ENCODE assay signal across 9 cellular contexts in genomic region chr19:40217921-40218890, GRCh38. TPM values are rescaled to one million over a fixed set of nuclear protein-coding genes. Genes with fewer than 3 reads are reported as not detected.
A peak's percentile ranks its signal among the peaks of the same experiment; 100 is the strongest.
DNase-seq lines count a peak whose midpoint lies in the region; ATAC-seq and TF ChIP-seq lines count a peak whose summit lies in the region.
"Had no signal": no experiment of that assay in that cellular context is flagged by ENCODE, and none has a peak within 500 bp of the region (broad histone marks: within the 10 kb centered on the region; RNA-seq: fewer than 3 reads in every experiment).

TTC9B (minus strand) TSS chr19:40218384; CDS start chr19:40218381, 3 bp downstream.

- no peak within 1 kb of the TSS for H3K4me3 Mint-ChIP-seq in activated CD4-positive, alpha-beta memory T cell treated with anti-CD3 and anti-CD28 coated beads for 36 hours

- ATAC-seq in GM19328 (IDR thresholded peaks at IDR 0.05; ENCODE audit: unreplicated experiment): no peak
- no peak for ATAC-seq in GM19351 (IDR thresholded peaks at IDR 0.05; ENCODE audit: unreplicated experiment)
- no peak for ATAC-seq in HG03457 (IDR thresholded peaks at IDR 0.05; ENCODE audit: unreplicated experiment)

- H3K27ac Mint-ChIP-seq in activated CD4-positive, alpha-beta memory T cell treated with anti-CD3 and anti-CD28 coated beads for 36 hours: no peak within 1 kb of the TSS

- DNase-seq in NCI-H146 (lab: John Stamatoyannopoulos, UW) (peak; percentile 43), NCI-H146 treated with DMSO at 0.1 percent for 48 hours (lab: John Stamatoyannopoulos, UW; ENCODE audit: unreplicated experiment) (no peak), erythroblast (lab: John Stamatoyannopoulos, UW) (peak; percentile 48 to 49)
- DNase-seq in activated CD4-positive, alpha-beta memory T cell treated with anti-CD3 and anti-CD28 coated beads for 36 hours: peak; percentile 59
- DNase-seq in stimulated activated CD4-positive, alpha-beta T cell treated with anti-CD3 and anti-CD28 coated beads, Interleukin-1b, Interleukin-23, amount 100 ng/mL, for 48 hours: peak; percentile 31

- H3K27me3 Mint-ChIP-seq in activated CD4-positive, alpha-beta memory T cell treated with anti-CD3 and anti-CD28 coated beads for 36 hours: peaks cover 31% of the 10 kb centered on the region

- POLR2A ChIA-PET in activated CD4-positive, alpha-beta memory T cell treated with anti-CD3 and anti-CD28 coated beads for 36 hours (lab: Charles Lee): no interaction called here

- H3K36me3 Mint-ChIP-seq in activated CD4-positive, alpha-beta memory T cell treated with anti-CD3 and anti-CD28 coated beads for 36 hours: no peaks in the 10 kb centered on the region

- intact Hi-C loops in activated CD4-positive, alpha-beta memory T cell treated with anti-CD3 and anti-CD28 coated beads for 36 hours (cut with micrococcal nuclease): no loop called here

- peaks cover 8% of the 10 kb centered on the region for H3K4me1 Mint-ChIP-seq in activated CD4-positive, alpha-beta memory T cell treated with anti-CD3 and anti-CD28 coated beads for 36 hours (ENCODE audit: low read depth)

- H3K9me3 Mint-ChIP-seq in activated CD4-positive, alpha-beta memory T cell treated with anti-CD3 and anti-CD28 coated beads for 36 hours: peaks cover 2% of the 10 kb centered on the region

- no peak for TF ChIP-seq POLR2A in erythroblast (IDR thresholded peaks at IDR 0.05; ENCODE audit: low read length)

- CTCF ChIA-PET in activated CD4-positive, alpha-beta memory T cell treated with anti-CD3 and anti-CD28 coated beads for 36 hours (lab: Charles Lee): interaction anchor here (0.7 to 5.1 kb wide), 7 partner anchors 9 to 77 kb away, joined by 3 to 47 read pairs (median 4); no protein-coding TSS in a partner anchor

RNA-seq across cellular contexts. Expression of gene TTC9B, which starts in this region (rescaled TPM):
- not detected for total RNA-seq in activated CD4-positive, alpha-beta memory T cell treated with anti-CD3 and anti-CD28 coated beads for 36 hours
- total RNA-seq: kidney epithelial cell had no signal

Comparison
In these comparisons a context has a peak if more than half of its experiments do, and no peak if none do; other contexts are left out.
1. Peak in DNase-seq in activated CD4-positive, alpha-beta memory T cell treated with anti-CD3 and anti-CD28 coated beads for 36 hours; RNA of the gene not detected or under 1 TPM.